In genomic region chr1:2921970-2922686, GRCh38 we compare ENCODE assay signal across 8 cellular contexts.
A peak's percentile ranks its signal among the peaks of the same experiment; 100 is the strongest.
DNase-seq lines count a peak whose midpoint lies in the region; ATAC-seq, FAIRE-seq and TF ChIP-seq lines count a peak whose summit lies in the region.

No MANE protein-coding gene starts in this region.

- no peak for FAIRE-seq in kidney (lab: Jason Lieb, UNC)

- ATAC-seq in Right ventricle myocardium superior (ENCODE audit: poor library complexity) (peak; percentile 44), left cardiac atrium (no peak), GM21447 (IDR thresholded peaks at IDR 0.05; ENCODE audit: unreplicated experiment) (no peak), HG03095 (IDR thresholded peaks at IDR 0.05; ENCODE audit: unreplicated experiment) (no peak)
- peak; percentile 67 for ATAC-seq in stimulated activated naive CD8-positive, alpha-beta T cell treated with anti-CD3 and anti-CD28 coated beads, Interleukin-15, amount 100 ng/mL, for 72 hours

- H3K27ac Mint-ChIP-seq in activated CD4-positive, alpha-beta memory T cell treated with anti-CD3 and anti-CD28 coated beads, Interleukin-2, amount 10 ng/mL, durations not matched to agents 7 days and 5 days, result no peak overlapping the region
- no peak overlapping the region for H3K27ac Mint-ChIP-seq in stimulated activated naive CD8-positive, alpha-beta T cell treated with anti-CD3 and anti-CD28 coated beads, Interleukin-15, amount 100 ng/mL, for 72 hours

- no peaks in the 10 kb centered on the region for H3K36me3 ChIP-seq in kidney (ENCODE audit: control insufficient read depth in 1 of 2, insufficient read depth in 2 of 2, low read length in 2 of 2)

- no peak overlapping the region for H3K4me3 ChIP-seq in kidney (ENCODE audit: low read length in 2 of 2)

- no peaks in the 10 kb centered on the region for H3K9me3 ChIP-seq in kidney (ENCODE audit: control insufficient read depth in 1 of 2, low read length in 2 of 2)

- H3K4me1 Mint-ChIP-seq in activated CD4-positive, alpha-beta memory T cell treated with anti-CD3 and anti-CD28 coated beads, Interleukin-2, amount 10 ng/mL, durations not matched to agents 7 days and 5 days, result no peaks in the 10 kb centered on the region
- H3K4me1 Mint-ChIP-seq in stimulated activated naive CD8-positive, alpha-beta T cell treated with anti-CD3 and anti-CD28 coated beads, Interleukin-15, amount 100 ng/mL, for 72 hours, result no peaks in the 10 kb centered on the region

- H3K27ac ChIP-seq in kidney (ENCODE audit: low read depth in 2 of 2, low read length in 2 of 2), result no peak overlapping the region

- intact Hi-C loops in Right ventricle myocardium superior (cut with DNase I), result no loop called here
- intact Hi-C loops in left cardiac atrium (cut with DNase I), result no loop called here
- intact Hi-C loops in kidney (cut with DNase I), result no loop called here

- no peaks in the 10 kb centered on the region for H3K27me3 Mint-ChIP-seq in activated CD4-positive, alpha-beta memory T cell treated with anti-CD3 and anti-CD28 coated beads, Interleukin-2, amount 10 ng/mL, durations not matched to agents 7 days and 5 days
- peaks cover 5% of the 10 kb centered on the region for H3K27me3 Mint-ChIP-seq in stimulated activated naive CD8-positive, alpha-beta T cell treated with anti-CD3 and anti-CD28 coated beads, Interleukin-15, amount 100 ng/mL, for 72 hours

- POLR2A ChIA-PET in activated CD4-positive, alpha-beta memory T cell treated with anti-CD3 and anti-CD28 coated beads, Interleukin-2, amount 10 ng/mL, durations not matched to agents 7 days and 5 days (lab: Charles Lee), result no interaction called here

- H3K36me3 Mint-ChIP-seq in activated CD4-positive, alpha-beta memory T cell treated with anti-CD3 and anti-CD28 coated beads, Interleukin-2, amount 10 ng/mL, durations not matched to agents 7 days and 5 days (ENCODE audit: low read depth), result no peaks in the 10 kb centered on the region

- H3K9ac ChIP-seq in kidney (ENCODE audit: low read length in 2 of 2), result no peak overlapping the region

- CTCF ChIA-PET in activated CD4-positive, alpha-beta memory T cell treated with anti-CD3 and anti-CD28 coated beads, Interleukin-2, amount 10 ng/mL, durations not matched to agents 7 days and 5 days (lab: Charles Lee), result interaction anchor here (1.0 kb wide), 1 partner anchor 100 kb away, joined by 5 read pairs; no protein-coding TSS in a partner anchor

- peak; percentile 28 for TF ChIP-seq CTCF in kidney (IDR thresholded peaks at IDR 0.05; ENCODE audit: borderline replicate concordance, extremely low read depth, insufficient read depth)

- no peak overlapping the region for H3K4me3 Mint-ChIP-seq in activated CD4-positive, alpha-beta memory T cell treated with anti-CD3 and anti-CD28 coated beads, Interleukin-2, amount 10 ng/mL, durations not matched to agents 7 days and 5 days
- H3K4me3 Mint-ChIP-seq in stimulated activated naive CD8-positive, alpha-beta T cell treated with anti-CD3 and anti-CD28 coated beads, Interleukin-15, amount 100 ng/mL, for 72 hours, result no peak overlapping the region

- DNase-seq in Right ventricle myocardium superior (no peak), left cardiac atrium (no peak), kidney (no peak), NCI-H2081 treated with DMSO at 0.1 percent for 48 hours (lab: John Stamatoyannopoulos, UW) (no peak)
- DNase-seq in activated CD4-positive, alpha-beta memory T cell treated with anti-CD3 and anti-CD28 coated beads, Interleukin-2, amount 10 ng/mL, durations not matched to agents 7 days and 5 days, result peak; percentile 23
- peak; percentile 29 to 34 for DNase-seq in stimulated activated naive CD8-positive, alpha-beta T cell treated with anti-CD3 and anti-CD28 coated beads, Interleukin-15, amount 100 ng/mL, for 72 hours

- no peaks in the 10 kb centered on the region for H3K9me3 Mint-ChIP-seq in activated CD4-positive, alpha-beta memory T cell treated with anti-CD3 and anti-CD28 coated beads, Interleukin-2, amount 10 ng/mL, durations not matched to agents 7 days and 5 days
- no peaks in the 10 kb centered on the region for H3K9me3 Mint-ChIP-seq in stimulated activated naive CD8-positive, alpha-beta T cell treated with anti-CD3 and anti-CD28 coated beads, Interleukin-15, amount 100 ng/mL, for 72 hours

- no peaks in the 10 kb centered on the region for H3K4me1 ChIP-seq in kidney (ENCODE audit: control insufficient read depth in 1 of 2, insufficient read depth in 1 of 2, low read depth in 1 of 2, low read length in 2 of 2)

Comparison
In these comparisons a context has a peak if more than half of its experiments do, and no peak if none do; other contexts are left out.
1. ATAC-seq: peak in Right ventricle myocardium superior (single experiment) and stimulated activated naive CD8-positive, alpha-beta T cell treated with anti-CD3 and anti-CD28 coated beads, Interleukin-15, amount 100 ng/mL, for 72 hours (single experiment); none in left cardiac atrium (0 of 2), GM21447 (single experiment) and HG03095 (single experiment).
2. DNase-seq: peak in activated CD4-positive, alpha-beta memory T cell treated with anti-CD3 and anti-CD28 coated beads, Interleukin-2, amount 10 ng/mL, durations not matched to agents 7 days and 5 days (single experiment) and stimulated activated naive CD8-positive, alpha-beta T cell treated with anti-CD3 and anti-CD28 coated beads, Interleukin-15, amount 100 ng/mL, for 72 hours (2 of 2); none in Right ventricle myocardium superior (single experiment), left cardiac atrium (single experiment), kidney (single experiment) and NCI-H2081 treated with DMSO at 0.1 percent for 48 hours (single experiment).